Comparison of ENCODE assay signal across 12 cellular contexts in genomic region chr10:113309791-113310190, GRCh38.
"Had no signal": no experiment of that assay in that cellular context is flagged by ENCODE, and none has a peak within 500 bp of the region (broad histone marks: within the 10 kb centered on the region; RNA-seq: fewer than 3 reads in every experiment).

No MANE protein-coding gene starts in this region.

- H3K36me3 Mint-ChIP-seq: activated naive CD4-positive, alpha-beta T cell treated with anti-CD3 and anti-CD28 coated beads, Interleukin-2, amount 50 U/mL, for 24 hours; naive thymus-derived CD4-positive, alpha-beta T cell had no signal

- DNase-seq: activated CD4-positive, alpha-beta T cell treated with anti-CD3 and anti-CD28 coated beads, Interleukin-2, amount 50 U/mL, for 1 hour; activated CD4-positive, CD25-positive, alpha-beta regulatory T cell; activated T-cell treated with anti-CD3 and anti-CD28 coated beads for 4 hours; central memory CD4-positive, alpha-beta T cell; effector memory CD8-positive, alpha-beta T cell; lower lobe of right lung; naive thymus-derived CD4-positive, alpha-beta T cell; stimulated activated CD4-positive, alpha-beta T cell treated with anti-CD3 and anti-CD28 coated beads, Interleukin-2, amount 100 ng/mL, for 48 hours; stimulated activated CD8-positive, alpha-beta memory T cell treated with anti-CD3 and anti-CD28 coated beads, Interleukin-4, amount 100 ng/mL, for 48 hours; stimulated activated naive CD8-positive, alpha-beta T cell treated with anti-CD3 and anti-CD28 coated beads, Interleukin-15, Interleukin-2, amounts not matched to agents 100 U/mL and 50 U/mL, for 24 hours had no signal

- H3K27ac Mint-ChIP-seq: activated naive CD4-positive, alpha-beta T cell treated with anti-CD3 and anti-CD28 coated beads, Interleukin-2, amount 50 U/mL, for 24 hours; activated T-helper 2 cell treated with anti-CD3 and anti-CD28 coated beads, Interferon-gamma antibody, Interleukin-2, Interleukin-4, amounts not matched to agents 10 μg/mL and 5 μg/mL and 100 μg/mL, durations not matched to agents 14 hours and 24 hours and 36 hours; effector memory CD8-positive, alpha-beta T cell; naive thymus-derived CD4-positive, alpha-beta T cell had no signal

- H3K4me1 Mint-ChIP-seq: activated naive CD4-positive, alpha-beta T cell treated with anti-CD3 and anti-CD28 coated beads, Interleukin-2, amount 50 U/mL, for 24 hours had no signal

- H3K4me3 Mint-ChIP-seq: activated naive CD4-positive, alpha-beta T cell treated with anti-CD3 and anti-CD28 coated beads, Interleukin-2, amount 50 U/mL, for 24 hours; effector memory CD8-positive, alpha-beta T cell; naive thymus-derived CD4-positive, alpha-beta T cell had no signal

- H3K9me3 Mint-ChIP-seq: activated naive CD4-positive, alpha-beta T cell treated with anti-CD3 and anti-CD28 coated beads, Interleukin-2, amount 50 U/mL, for 24 hours; activated T-helper 2 cell treated with anti-CD3 and anti-CD28 coated beads, Interferon-gamma antibody, Interleukin-2, Interleukin-4, amounts not matched to agents 10 μg/mL and 5 μg/mL and 100 μg/mL, durations not matched to agents 14 hours and 24 hours and 36 hours; effector memory CD8-positive, alpha-beta T cell had no signal

- H3K27me3 Mint-ChIP-seq: activated naive CD4-positive, alpha-beta T cell treated with anti-CD3 and anti-CD28 coated beads, Interleukin-2, amount 50 U/mL, for 24 hours had no signal

- ATAC-seq: effector memory CD8-positive, alpha-beta T cell; lower lobe of right lung; stimulated activated naive CD8-positive, alpha-beta T cell treated with anti-CD3 and anti-CD28 coated beads, Interleukin-15, Interleukin-2, amounts not matched to agents 100 U/mL and 50 U/mL, for 24 hours had no signal
